Comparison of ENCODE assay signal across 1 cellular context in genomic region chr3:152267831-152268500, GRCh38.
TF ChIP-seq lines count a peak whose summit lies in the region.

No MANE protein-coding gene starts in this region.

TF ChIP-seq in GM12878, 131 proteins besides CTCF, POLR2A, EP300 and RAD21 (continued from another document):
- TF ChIP-seq ZNF592 (IDR thresholded peaks at IDR 0.05) (no peak), KDM1A (IDR thresholded peaks at IDR 0.05; ENCODE audit: borderline replicate concordance) (no peak), FOXM1 (IDR thresholded peaks at IDR 0.05; ENCODE audit: low read depth, low read length) (0 out of 2 replicates have a peak, but pooled peaks have one; percentile 5), ZNF24 (IDR thresholded peaks at IDR 0.05) (no peak), SMAD1 (IDR thresholded peaks at IDR 0.05; ENCODE audit: low read depth, partially characterized antibody) (no peak), SMARCA5 (IDR thresholded peaks at IDR 0.05) (no peak), NKRF (conservative IDR thresholded peaks at IDR 0.05) (0 out of 2 replicates have a peak, but pooled peaks have one; percentile 52)
